11 cellular contexts compared by ENCODE assay signal in genomic region chr17:4229627-4230026, GRCh38. TPM values are rescaled to one million over a fixed set of nuclear protein-coding genes. Genes with fewer than 3 reads are reported as not detected.
DNase-seq lines count a peak whose midpoint lies in the region; ATAC-seq and TF ChIP-seq lines count a peak whose summit lies in the region.
"Had no signal": no experiment of that assay in that cellular context is flagged by ENCODE, and none has a peak within 500 bp of the region (broad histone marks: within the 10 kb centered on the region; RNA-seq: fewer than 3 reads in every experiment).

No MANE protein-coding gene starts in this region.

- H2AFZ ChIP-seq in trophoblast cell (ENCODE audit: insufficient read depth, low read length, poor library complexity), result no peak overlapping the region

- H3K27ac ChIP-seq in SJSA1, result peak overlapping the region; percentile 60
- peak overlapping the region; percentile 84 for H3K27ac ChIP-seq in trophoblast cell (ENCODE audit: low read depth, low read length)

- H3K9me3 ChIP-seq in SJSA1 (replicated peaks) (no peaks in the 10 kb centered on the region), trophoblast cell (ENCODE audit: insufficient read depth, low read depth, low read length) (no peaks in the 10 kb centered on the region)

- no peak overlapping the region for H2AK5ac ChIP-seq in trophoblast cell (ENCODE audit: low read length)

- peak; percentile 18 for DNase-seq in Ammon's horn (ENCODE audit: low spot score)
- DNase-seq in SJSA1 (ENCODE audit: low read depth in 1 of 2, low spot score in 2 of 2), result peak in 1 of 2 experiments; percentile 54
- DNase-seq in fibroblast of the aortic adventitia (ENCODE audit: low read depth), result peak; percentile 78
- DNase-seq in trophoblast cell, result peak in 1 of 2 donors; percentile 49
- no peak for DNase-seq in NCI-H748 treated with DMSO at 0.1 percent for 48 hours (lab: John Stamatoyannopoulos, UW)
- DNase-seq: activated naive CD4-positive, alpha-beta T cell treated with anti-CD3 and anti-CD28 coated beads for 36 hours; DND-41; NK-92 treated with Interleukin-12 subunit alpha and Interleukin-12 subunit beta, amount 100 ng/mL, for 24 hours had no signal

- peak overlapping the region; percentile 86 for H4K91ac ChIP-seq in trophoblast cell (ENCODE audit: low read depth, low read length)

- no peak overlapping the region for H3K9ac ChIP-seq in trophoblast cell (ENCODE audit: low read length)

- H3K4ac ChIP-seq in trophoblast cell (ENCODE audit: low read depth, low read length), result peak overlapping the region; percentile 46

- peak overlapping the region; percentile 17 for H4K12ac ChIP-seq in trophoblast cell (ENCODE audit: low read depth, low read length)

- H3K18ac ChIP-seq in trophoblast cell (ENCODE audit: low read length), result peak overlapping the region; percentile 93

- H2BK5ac ChIP-seq in trophoblast cell (ENCODE audit: low read depth, low read length, poor library complexity), result peak overlapping the region; percentile 98

- H2BK120ac ChIP-seq in trophoblast cell (ENCODE audit: insufficient read depth, low read length, poor library complexity), result peak overlapping the region; percentile 82

- peak overlapping the region; percentile 39 for H3K4me2 ChIP-seq in trophoblast cell (ENCODE audit: low read length)

- peak overlapping the region; percentile 56 for H3K14ac ChIP-seq in trophoblast cell (ENCODE audit: low read length)

- H3K27me3 ChIP-seq in SJSA1 (replicated peaks), result no peaks in the 10 kb centered on the region
- no peaks in the 10 kb centered on the region for H3K27me3 ChIP-seq in trophoblast cell (ENCODE audit: insufficient read depth, low read length)

- no peak for TF ChIP-seq CTCF in fibroblast of the aortic adventitia (IDR thresholded peaks at IDR 0.05; ENCODE audit: insufficient read depth, low read length)

- no peak for ATAC-seq in activated T-helper 17 cell treated with anti-CD3 and anti-CD28 coated beads, Interleukin-2, amount 50 U/mL, for 72 hours (replicated peaks)
- no peak for ATAC-seq in HG02623 (IDR thresholded peaks at IDR 0.05; ENCODE audit: unreplicated experiment)
- ATAC-seq in GM18861 (IDR thresholded peaks at IDR 0.05; ENCODE audit: unreplicated experiment), result no peak

- H3K4me3 ChIP-seq in SJSA1 (no peak overlapping the region), fibroblast of the aortic adventitia (ENCODE audit: low read depth, low read length) (peak overlapping the region; percentile 33), trophoblast cell (ENCODE audit: low read depth, low read length) (no peak overlapping the region)

- no peaks in the 10 kb centered on the region for H3K79me2 ChIP-seq in trophoblast cell (ENCODE audit: control insufficient read depth, insufficient read depth, low read length, poor library complexity)

- H3K36me3 Mint-ChIP-seq in activated T-helper 17 cell treated with anti-CD3 and anti-CD28 coated beads, Interleukin-2, amount 50 U/mL, for 72 hours (ENCODE audit: low read depth), result peaks cover 73% of the 10 kb centered on the region

- H4K8ac ChIP-seq in trophoblast cell (ENCODE audit: low read depth, low read length), result peak overlapping the region; percentile 8

- H3K23ac ChIP-seq in trophoblast cell (ENCODE audit: low read length), result no peak overlapping the region

- H3K27ac Mint-ChIP-seq in activated T-helper 17 cell treated with anti-CD3 and anti-CD28 coated beads, Interleukin-2, amount 50 U/mL, for 72 hours, result no peak overlapping the region
- H3K27ac Mint-ChIP-seq: activated naive CD4-positive, alpha-beta T cell treated with anti-CD3 and anti-CD28 coated beads for 36 hours had no signal

- peak overlapping the region; percentile 78 for H2BK12ac ChIP-seq in trophoblast cell (ENCODE audit: low read length)

- peaks cover 23% of the 10 kb centered on the region for H3K4me1 ChIP-seq in SJSA1 (replicated peaks)
- H3K4me1 ChIP-seq in trophoblast cell (ENCODE audit: control insufficient read depth in 1 of 2, insufficient read depth in 2 of 2, low read length in 2 of 2), result peaks cover 15 to 18% of the 10 kb centered on the region in 2 experiments

- WGBS in trophoblast cell (ENCODE audit: extremely low coverage, insufficient coverage, insufficient read length), result no CpG with 5 or more reads among the region's 5 CpGs

- H3K36me3 ChIP-seq in SJSA1 (peaks cover 36% of the 10 kb centered on the region), trophoblast cell (ENCODE audit: control insufficient read depth in 1 of 2, insufficient read depth in 2 of 2, low read length in 2 of 2) (peaks cover 4 to 6% of the 10 kb centered on the region in 2 experiments)

- H3K4me1 Mint-ChIP-seq in activated T-helper 17 cell treated with anti-CD3 and anti-CD28 coated beads, Interleukin-2, amount 50 U/mL, for 72 hours, result no peaks in the 10 kb centered on the region

- H3K79me1 ChIP-seq in trophoblast cell (ENCODE audit: low read length), result peaks cover 15% of the 10 kb centered on the region

- no peak overlapping the region for H3K4me3 Mint-ChIP-seq in activated T-helper 17 cell treated with anti-CD3 and anti-CD28 coated beads, Interleukin-2, amount 50 U/mL, for 72 hours
- H3K4me3 Mint-ChIP-seq: activated naive CD4-positive, alpha-beta T cell treated with anti-CD3 and anti-CD28 coated beads for 36 hours had no signal

- no peaks in the 10 kb centered on the region for H3K9me3 Mint-ChIP-seq in activated T-helper 17 cell treated with anti-CD3 and anti-CD28 coated beads, Interleukin-2, amount 50 U/mL, for 72 hours
- H3K9me3 Mint-ChIP-seq: activated naive CD4-positive, alpha-beta T cell treated with anti-CD3 and anti-CD28 coated beads for 36 hours had no signal

- no peaks in the 10 kb centered on the region for H3K27me3 Mint-ChIP-seq in activated T-helper 17 cell treated with anti-CD3 and anti-CD28 coated beads, Interleukin-2, amount 50 U/mL, for 72 hours

RNA-seq across cellular contexts. Expression of gene ANKFY1, which starts 34.2 kb away (rescaled TPM):
- 28.8 and 29.5 TPM in 2 replicates for total RNA-seq in SJSA1 (2014; rRNA removed; shearing (Covaris generic))
- 55.0 and 69.3 TPM in 2 replicates for total RNA-seq in fibroblast of the aortic adventitia (ENCODE audit: low replicate concordance)
- polyA plus RNA-seq in trophoblast cell (2013), result 20.7 and 20.8 TPM in 2 replicates
- 10 to 100 TPM; 31.7 to 48.3 TPM for total RNA-seq in activated T-helper 17 cell treated with anti-CD3 and anti-CD28 coated beads, Interleukin-2, amount 50 U/mL, for 72 hours
